Comparison of ENCODE assay signal across 30 cellular contexts in the genomic region with DNA sequence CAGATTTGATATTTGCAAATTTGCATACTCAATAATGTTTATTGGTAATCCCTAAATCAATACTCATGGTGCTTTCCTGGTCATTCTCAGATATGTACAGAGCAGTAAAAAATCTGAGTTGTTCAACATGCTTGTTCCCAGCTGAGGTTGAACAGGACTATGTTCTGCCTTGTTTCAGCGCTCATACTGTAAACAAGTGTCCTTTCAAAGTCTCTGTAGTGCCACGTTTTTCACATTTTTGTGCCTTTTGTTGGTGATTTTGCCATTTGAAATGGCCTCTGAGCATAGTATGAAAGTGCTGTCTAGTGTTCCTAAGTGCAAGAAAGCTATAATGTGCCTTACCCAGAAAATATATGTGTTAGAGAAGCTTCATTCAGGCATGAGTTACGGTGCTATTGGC.
"Had no signal": no experiment of that assay in that cellular context is flagged by ENCODE, and none has a peak within 500 bp of the region (broad histone marks: within the 10 kb centered on the region; RNA-seq: fewer than 3 reads in every experiment).

No MANE protein-coding gene starts in this region.

- H3K4me3 ChIP-seq: adrenal gland, ascending aorta, body of pancreas, breast epithelium, cardiac muscle cell had no signal

- H3K27ac ChIP-seq: adrenal gland, ascending aorta, body of pancreas, brain microvascular endothelial cell, breast epithelium, cardiac muscle cell had no signal

- H3K36me3 ChIP-seq: adrenal gland, ascending aorta, brain microvascular endothelial cell, breast epithelium, cardiac muscle cell had no signal

- H3K4me1 ChIP-seq: adrenal gland, ascending aorta, breast epithelium had no signal

- H3K27me3 ChIP-seq: adrenal gland, ascending aorta, body of pancreas, breast epithelium, cardiac muscle cell had no signal

- DNase-seq: activated effector memory CD4-positive, alpha-beta T cell treated with anti-CD3 and anti-CD28 coated beads, Interleukin-2, amount 50 U/mL, for 16 hours; activated effector memory CD4-positive, alpha-beta T cell treated with Interleukin-2 at 50 U/mL for 16 hours; activated gamma-delta T cell; activated gamma-delta T cell treated with Interleukin-2 at 50 U/mL for 16 hours; activated naive CD4-positive, alpha-beta T cell; activated naive CD4-positive, alpha-beta T cell treated with anti-CD3 and anti-CD28 coated beads for 36 hours; activated naive CD4-positive, alpha-beta T cell treated with anti-CD3 and anti-CD28 coated beads, Interleukin-2, amount 10 ng/mL, durations not matched to agents 7 days and 5 days; activated naive CD4-positive, alpha-beta T cell treated with anti-CD3 and anti-CD28 coated beads, Interleukin-2, amount 50 U/mL, for 16 hours; activated naive CD4-positive, alpha-beta T cell treated with Interleukin-2 at 50 U/mL for 16 hours; activated naive CD8-positive, alpha-beta T cell treated with anti-CD3 and anti-CD28 coated beads for 36 hours; activated naive CD8-positive, alpha-beta T cell treated with anti-CD3 and anti-CD28 coated beads, Interleukin-2, amount 10 ng/mL, durations not matched to agents 7 days and 5 days; activated naive CD8-positive, alpha-beta T cell treated with anti-CD3 and anti-CD28 coated beads, Interleukin-2, amount 50 U/mL, for 24 hours; activated T-cell treated with anti-CD3 and anti-CD28 coated beads, Interleukin-2, amount 50 U/mL, for 1 hour; activated T-cell treated with anti-CD3 and anti-CD28 coated beads, Interleukin-2, amount 50 U/mL, for 24 hours; activated T-cell treated with anti-CD3 and anti-CD28 coated beads, Interleukin-2, amount 50 U/mL, for 4 hours; activated T-cell treated with anti-CD3 and anti-CD28 coated beads, Interleukin-2, amount 50 U/mL, for 48 hours; activated T-cell treated with anti-CD3 and anti-CD28 coated beads, Interleukin-2, amount 50 U/mL, for 72 hours; adrenal gland; amniotic stem cell; amygdala; anterior cingulate cortex; aorta; body of pancreas; brain microvascular endothelial cell; caudate nucleus; central memory CD4-positive, alpha-beta T cell; cerebellar nuclear complex had no signal
